In genomic region chr6:31680226-31680840, GRCh38 we compare ENCODE assay signal across 8 cellular contexts. TPM values are rescaled to one million over a fixed set of nuclear protein-coding genes. Genes with fewer than 3 reads are reported as not detected.
DNase-seq lines count a peak whose midpoint lies in the region; ATAC-seq, FAIRE-seq and TF ChIP-seq lines count a peak whose summit lies in the region.

No MANE protein-coding gene starts in this region.

- peak overlapping the region; percentile 29; the same call in 1 of the 2 replicates for H2AFZ ChIP-seq in GM23338

- no peak overlapping the region for H3K27ac Mint-ChIP-seq in GM23338

- no peak for FAIRE-seq in urothelium cell line (lab: Jason Lieb, UNC)

- H3K27me3 ChIP-seq in GM23338 (ENCODE audit: insufficient read depth) (peaks cover 18% of the 10 kb centered on the region), skeletal muscle satellite cell (ENCODE audit: control insufficient read depth, insufficient read depth, low read length) (no peaks in the 10 kb centered on the region)

- H3K9ac ChIP-seq in skeletal muscle satellite cell (ENCODE audit: low read depth, low read length) = peak overlapping the region; percentile 35

- H3K9me3 ChIP-seq in skeletal muscle satellite cell (replicated peaks; ENCODE audit: low read length) = no peaks in the 10 kb centered on the region

- H3K4me3 Mint-ChIP-seq in GM23338 = peak overlapping the region; percentile 74

- ATAC-seq in GM23338 = no peak

- peaks cover 11% of the 10 kb centered on the region; the same call in 1 of the 2 replicates for H3F3A ChIP-seq in GM23338 (replicated peaks; ENCODE audit: low read depth)

- H3K36me3 Mint-ChIP-seq in GM23338 (ENCODE audit: low read depth) = no peaks in the 10 kb centered on the region; the same call in 2 of the 3 replicates

- peaks cover 17% of the 10 kb centered on the region for H3K4me1 Mint-ChIP-seq in GM23338

- no peaks in the 10 kb centered on the region for H3K36me3 ChIP-seq in GM23338 (ENCODE audit: insufficient read depth)
- H3K36me3 ChIP-seq in skeletal muscle satellite cell (ENCODE audit: insufficient read depth, low read length) = peaks cover 5% of the 10 kb centered on the region

- H3K4me1 ChIP-seq in GM23338 (ENCODE audit: insufficient read depth) (peaks cover 7% of the 10 kb centered on the region), skeletal muscle satellite cell (ENCODE audit: control insufficient read depth, insufficient read depth, low read length) (peaks cover 16% of the 10 kb centered on the region)

- no peaks in the 10 kb centered on the region; the same call in 1 of the 2 replicates for H4K20me1 ChIP-seq in GM23338 (replicated peaks; ENCODE audit: insufficient read depth)

- DNase-seq in GM23338 (ENCODE audit: low spot score) = no peak
- no peak for DNase-seq in fibroblast of pulmonary artery (ENCODE audit: low read depth)
- no peak for DNase-seq in GDM1 (lab: John Stamatoyannopoulos, UW)
- DNase-seq in middle frontal gyrus (ENCODE audit: extremely low spot score, low spot score) = no peak
- DNase-seq in urothelium cell line (ENCODE audit: low spot score) = no peak
- no peak for DNase-seq in dermis blood vessel endothelial cell

- no peak overlapping the region for H3K27ac ChIP-seq in GM23338 (ENCODE audit: low read depth)

- no peaks in the 10 kb centered on the region for H3K9me2 ChIP-seq in GM23338 (ENCODE audit: insufficient read depth)

- peak overlapping the region; percentile 75 for H3K4me3 ChIP-seq in GM23338
- peak overlapping the region; percentile 12; the same call in 1 of the 2 replicates for H3K4me3 ChIP-seq in WI38 (ENCODE audit: low read depth, low read length)
- peak overlapping the region; percentile 53 for H3K4me3 ChIP-seq in fibroblast of pulmonary artery (replicated peaks; ENCODE audit: low read depth, low read length)
- H3K4me3 ChIP-seq in skeletal muscle satellite cell (ENCODE audit: low read length) = peak overlapping the region; percentile 21

- H3K79me2 ChIP-seq in GM23338 (replicated peaks; ENCODE audit: insufficient read depth) = no peaks in the 10 kb centered on the region

- TF ChIP-seq CTCF in GM23338 (conservative IDR thresholded peaks at IDR 0.05; ENCODE audit: low read depth in 2 of 2) = no peak
- TF ChIP-seq CTCF in WI38 (IDR thresholded peaks at IDR 0.05; ENCODE audit: low read depth, low read length) = peak; percentile 54; the same call in 1 of the 2 replicates
- TF ChIP-seq CTCF in fibroblast of pulmonary artery (IDR thresholded peaks at IDR 0.05; ENCODE audit: low read length, missing control alignments) = no peak

- peaks cover 40% of the 10 kb centered on the region for H3K27me3 Mint-ChIP-seq in GM23338 (ENCODE audit: insufficient read depth, low read depth, poor library complexity)

- H3K4me2 ChIP-seq in GM23338 (peak overlapping the region; percentile 98), skeletal muscle satellite cell (ENCODE audit: low read length) (peak overlapping the region; percentile 92)

- no peaks in the 10 kb centered on the region; the same call in 1 of the 3 replicates for H3K9me3 Mint-ChIP-seq in GM23338

TF ChIP-seq in GM23338, 12 proteins besides CTCF, POLR2A, EP300 and RAD21 (continues in another document):
- TF ChIP-seq STAT1 (IDR thresholded peaks at IDR 0.05; ENCODE audit: unreplicated experiment) (no peak), ETS1 (IDR thresholded peaks at IDR 0.05) (no peak), EZH2 (IDR thresholded peaks at IDR 0.05; ENCODE audit: low read depth, unreplicated experiment) (no peak), ZNF331 (CRISPR knock-in tag; IDR thresholded peaks at IDR 0.05; ENCODE audit: low read depth) (no peak), POLR2AphosphoS5 (IDR thresholded peaks at IDR 0.05; ENCODE audit: low read depth) (no peak)
- TF ChIP-seq, protein P1, sequence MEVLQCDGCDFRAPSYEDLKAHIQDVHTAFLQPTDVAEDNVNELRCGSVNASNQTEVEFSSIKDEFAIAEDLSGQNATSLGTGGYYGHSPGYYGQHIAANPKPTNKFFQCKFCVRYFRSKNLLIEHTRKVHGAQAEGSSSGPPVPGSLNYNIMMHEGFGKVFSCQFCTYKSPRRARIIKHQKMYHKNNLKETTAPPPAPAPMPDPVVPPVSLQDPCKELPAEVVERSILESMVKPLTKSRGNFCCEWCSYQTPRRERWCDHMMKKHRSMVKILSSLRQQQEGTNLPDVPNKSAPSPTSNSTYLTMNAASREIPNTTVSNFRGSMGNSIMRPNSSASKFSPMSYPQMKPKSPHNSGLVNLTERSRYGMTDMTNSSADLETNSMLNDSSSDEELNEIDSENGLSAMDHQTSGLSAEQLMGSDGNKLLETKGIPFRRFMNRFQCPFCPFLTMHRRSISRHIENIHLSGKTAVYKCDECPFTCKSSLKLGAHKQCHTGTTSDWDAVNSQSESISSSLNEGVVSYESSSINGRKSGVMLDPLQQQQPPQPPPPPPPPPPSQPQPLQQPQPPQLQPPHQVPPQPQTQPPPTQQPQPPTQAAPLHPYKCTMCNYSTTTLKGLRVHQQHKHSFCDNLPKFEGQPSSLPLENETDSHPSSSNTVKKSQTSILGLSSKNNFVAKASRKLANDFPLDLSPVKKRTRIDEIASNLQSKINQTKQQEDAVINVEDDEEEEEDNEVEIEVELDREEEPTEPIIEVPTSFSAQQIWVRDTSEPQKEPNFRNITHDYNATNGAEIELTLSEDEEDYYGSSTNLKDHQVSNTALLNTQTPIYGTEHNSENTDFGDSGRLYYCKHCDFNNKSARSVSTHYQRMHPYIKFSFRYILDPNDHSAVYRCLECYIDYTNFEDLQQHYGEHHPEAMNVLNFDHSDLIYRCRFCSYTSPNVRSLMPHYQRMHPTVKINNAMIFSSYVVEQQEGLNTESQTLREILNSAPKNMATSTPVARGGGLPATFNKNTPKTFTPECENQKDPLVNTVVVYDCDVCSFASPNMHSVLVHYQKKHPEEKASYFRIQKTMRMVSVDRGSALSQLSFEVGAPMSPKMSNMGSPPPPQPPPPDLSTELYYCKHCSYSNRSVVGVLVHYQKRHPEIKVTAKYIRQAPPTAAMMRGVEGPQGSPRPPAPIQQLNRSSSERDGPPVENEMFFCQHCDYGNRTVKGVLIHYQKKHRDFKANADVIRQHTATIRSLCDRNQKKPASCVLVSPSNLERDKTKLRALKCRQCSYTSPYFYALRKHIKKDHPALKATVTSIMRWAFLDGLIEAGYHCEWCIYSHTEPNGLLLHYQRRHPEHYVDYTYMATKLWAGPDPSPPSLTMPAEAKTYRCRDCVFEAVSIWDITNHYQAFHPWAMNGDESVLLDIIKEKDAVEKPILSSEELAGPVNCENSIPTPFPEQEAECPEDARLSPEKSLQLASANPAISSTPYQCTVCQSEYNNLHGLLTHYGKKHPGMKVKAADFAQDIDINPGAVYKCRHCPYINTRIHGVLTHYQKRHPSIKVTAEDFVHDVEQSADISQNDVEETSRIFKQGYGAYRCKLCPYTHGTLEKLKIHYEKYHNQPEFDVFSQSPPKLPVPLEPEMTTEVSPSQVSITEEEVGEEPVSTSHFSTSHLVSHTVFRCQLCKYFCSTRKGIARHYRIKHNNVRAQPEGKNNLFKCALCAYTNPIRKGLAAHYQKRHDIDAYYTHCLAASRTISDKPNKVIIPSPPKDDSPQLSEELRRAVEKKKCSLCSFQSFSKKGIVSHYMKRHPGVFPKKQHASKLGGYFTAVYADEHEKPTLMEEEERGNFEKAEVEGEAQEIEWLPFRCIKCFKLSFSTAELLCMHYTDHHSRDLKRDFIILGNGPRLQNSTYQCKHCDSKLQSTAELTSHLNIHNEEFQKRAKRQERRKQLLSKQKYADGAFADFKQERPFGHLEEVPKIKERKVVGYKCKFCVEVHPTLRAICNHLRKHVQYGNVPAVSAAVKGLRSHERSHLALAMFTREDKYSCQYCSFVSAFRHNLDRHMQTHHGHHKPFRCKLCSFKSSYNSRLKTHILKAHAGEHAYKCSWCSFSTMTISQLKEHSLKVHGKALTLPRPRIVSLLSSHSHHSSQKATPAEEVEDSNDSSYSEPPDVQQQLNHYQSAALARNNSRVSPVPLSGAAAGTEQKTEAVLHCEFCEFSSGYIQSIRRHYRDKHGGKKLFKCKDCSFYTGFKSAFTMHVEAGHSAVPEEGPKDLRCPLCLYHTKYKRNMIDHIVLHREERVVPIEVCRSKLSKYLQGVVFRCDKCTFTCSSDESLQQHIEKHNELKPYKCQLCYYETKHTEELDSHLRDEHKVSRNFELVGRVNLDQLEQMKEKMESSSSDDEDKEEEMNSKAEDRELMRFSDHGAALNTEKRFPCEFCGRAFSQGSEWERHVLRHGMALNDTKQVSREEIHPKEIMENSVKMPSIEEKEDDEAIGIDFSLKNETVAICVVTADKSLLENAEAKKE (CRISPR knock-in tag; IDR thresholded peaks at IDR 0.05) = no peak

RNA-seq across cellular contexts. Expression of gene LY6G5C, which starts 0.5 kb away (rescaled TPM):
- total RNA-seq in GM23338 (2014; rRNA removed; shearing (Covaris generic)) = 1.1 TPM in 1 of 2 replicates, not detected in the other
- 2.1 TPM in 2 replicates for polyA plus RNA-seq in GM23338 (2016; fragmentation: Nextera tagmentation; extraction: Ambion mirVana)
- 1.1 TPM in 1 of 2 replicates, not detected in the other for total RNA-seq in skeletal muscle satellite cell (2012; rRNA removed)
- 3.6 and 4.5 TPM in 2 replicates for total RNA-seq in dermis blood vessel endothelial cell

RNA-seq across cellular contexts. Expression of gene LY6G5B, which starts 10.6 kb away (rescaled TPM):
- 3.8 and 7.9 TPM in 2 replicates for total RNA-seq in GM23338 (2014; rRNA removed; shearing (Covaris generic))
- 8.4 and 8.5 TPM in 2 replicates for polyA plus RNA-seq in GM23338 (2016; fragmentation: Nextera tagmentation; extraction: Ambion mirVana)
- 1.7 and 3.0 TPM in 2 replicates for total RNA-seq in skeletal muscle satellite cell (2012; rRNA removed)
- 1.8 and 3.2 TPM in 2 replicates for total RNA-seq in dermis blood vessel endothelial cell

RNA-seq across cellular contexts. Expression of gene CSNK2B, which starts 14.5 kb away (rescaled TPM):
- 210 and 260 TPM in 2 replicates for total RNA-seq in GM23338 (2014; rRNA removed; shearing (Covaris generic))
- polyA plus RNA-seq in GM23338 (2016; fragmentation: Nextera tagmentation; extraction: Ambion mirVana) = 271 and 282 TPM in 2 replicates
- total RNA-seq in skeletal muscle satellite cell (2012; rRNA removed) = 194 and 262 TPM in 2 replicates
- total RNA-seq in dermis blood vessel endothelial cell = 111 and 116 TPM in 2 replicates

RNA-seq across cellular contexts. Expression of gene GPANK1, which starts 15.5 kb away (rescaled TPM):
- 24.6 and 27.1 TPM in 2 replicates for total RNA-seq in GM23338 (2014; rRNA removed; shearing (Covaris generic))
- polyA plus RNA-seq in GM23338 (2016; fragmentation: Nextera tagmentation; extraction: Ambion mirVana) = 49.2 and 54.0 TPM in 2 replicates
- total RNA-seq in skeletal muscle satellite cell (2012; rRNA removed) = 31.0 and 37.0 TPM in 2 replicates
- total RNA-seq in dermis blood vessel endothelial cell = 11.9 and 12.9 TPM in 2 replicates

RNA-seq across cellular contexts. Expression of gene C6orf47, which starts 19.8 kb away (rescaled TPM):
- 12.8 and 15.0 TPM in 2 replicates for total RNA-seq in GM23338 (2014; rRNA removed; shearing (Covaris generic))
- polyA plus RNA-seq in GM23338 (2016; fragmentation: Nextera tagmentation; extraction: Ambion mirVana) = 9.4 TPM in 2 replicates
- total RNA-seq in skeletal muscle satellite cell (2012; rRNA removed) = 13.4 and 17.0 TPM in 2 replicates
- total RNA-seq in dermis blood vessel endothelial cell = 20.6 and 28.6 TPM in 2 replicates

Comparison
In these comparisons a context has a peak if more than half of its experiments do, and no peak if none do; other contexts are left out.
1. H3K4me3 ChIP-seq: peak in every context shown above with its lines; median percentile 75 in GM23338; 53 in fibroblast of pulmonary artery; 21 in skeletal muscle satellite cell; 12 in WI38.